ENCODE assay signal across 15 cellular contexts in the genomic region with DNA sequence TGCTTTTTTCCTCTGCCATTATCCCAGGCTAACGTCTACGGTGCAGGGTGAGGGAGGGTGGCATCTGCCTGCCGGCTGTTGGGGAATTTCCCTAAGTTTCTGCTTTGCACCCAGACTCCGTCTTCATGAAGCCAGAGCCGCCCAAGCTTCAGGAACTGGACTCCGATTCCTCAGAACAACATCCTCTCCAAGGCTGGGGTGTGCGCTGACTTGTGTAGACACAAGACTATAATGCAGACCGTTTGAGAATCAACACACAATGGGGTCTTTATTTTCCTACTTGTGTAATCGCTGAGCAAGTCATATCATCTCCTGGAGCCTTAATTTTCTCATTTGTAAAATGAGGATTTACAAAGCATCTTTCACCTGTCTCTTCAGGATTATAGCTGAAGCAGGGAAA.
DNase-seq lines count a peak whose midpoint lies in the region; ATAC-seq and TF ChIP-seq lines count a peak whose summit lies in the region.
"Had no signal": no experiment of that assay in that cellular context is flagged by ENCODE, and none has a peak within 500 bp of the region (broad histone marks: within the 10 kb centered on the region; RNA-seq: fewer than 3 reads in every experiment).

No MANE protein-coding gene starts in this region.

- peaks cover 6% of the 10 kb centered on the region for H3K9me3 Mint-ChIP-seq in osteocyte (ENCODE audit: unreplicated experiment)
- no peaks in the 10 kb centered on the region for H3K9me3 Mint-ChIP-seq in activated naive CD4-positive, alpha-beta T cell treated with anti-CD3 and anti-CD28 coated beads, Interleukin-2, amount 10 ng/mL, durations not matched to agents 7 days and 5 days
- H3K9me3 Mint-ChIP-seq: activated CD4-positive, alpha-beta T cell treated with anti-CD3 and anti-CD28 coated beads, Interleukin-2, amount 10 ng/mL, durations not matched to agents 24 days and 14 days had no signal

- CTCF ChIA-PET in activated naive CD4-positive, alpha-beta T cell treated with anti-CD3 and anti-CD28 coated beads, Interleukin-2, amount 10 ng/mL, durations not matched to agents 7 days and 5 days (lab: Charles Lee), result interaction anchor here (1.0 kb wide), 1 partner anchor 60 kb away, joined by 4 read pairs; no protein-coding TSS in a partner anchor

- peak overlapping the region; percentile 83 for H3K9ac ChIP-seq in adipocyte (ENCODE audit: low read length)

- no peak for TF ChIP-seq CTCF in osteocyte (IDR thresholded peaks at IDR 0.05)

- no peak overlapping the region for H3K4me3 Mint-ChIP-seq in osteocyte (ENCODE audit: unreplicated experiment)
- H3K4me3 Mint-ChIP-seq in activated naive CD4-positive, alpha-beta T cell treated with anti-CD3 and anti-CD28 coated beads, Interleukin-2, amount 10 ng/mL, durations not matched to agents 7 days and 5 days, result no peak overlapping the region
- H3K4me3 Mint-ChIP-seq: activated CD4-positive, alpha-beta T cell treated with anti-CD3 and anti-CD28 coated beads, Interleukin-2, amount 10 ng/mL, durations not matched to agents 24 days and 14 days; activated naive CD4-positive, alpha-beta T cell treated with anti-CD3 and anti-CD28 coated beads, Interleukin-2, amount 50 U/mL, for 24 hours; nephron progenitor cell had no signal

- peaks cover 49% of the 10 kb centered on the region for H3K4me1 Mint-ChIP-seq in osteocyte (ENCODE audit: unreplicated experiment)
- H3K4me1 Mint-ChIP-seq in activated naive CD4-positive, alpha-beta T cell treated with anti-CD3 and anti-CD28 coated beads, Interleukin-2, amount 10 ng/mL, durations not matched to agents 7 days and 5 days, result no peaks in the 10 kb centered on the region
- H3K4me1 Mint-ChIP-seq: activated naive CD4-positive, alpha-beta T cell treated with anti-CD3 and anti-CD28 coated beads, Interleukin-2, amount 50 U/mL, for 24 hours had no signal

- peak overlapping the region; percentile 89 for H3K27ac ChIP-seq in ACC112 (ENCODE audit: low read depth, low read length)
- H3K27ac ChIP-seq: SK-N-MC had no signal

- H3K27ac Mint-ChIP-seq in osteocyte (ENCODE audit: unreplicated experiment), result peak overlapping the region; percentile 97
- no peak overlapping the region for H3K27ac Mint-ChIP-seq in activated naive CD4-positive, alpha-beta T cell treated with anti-CD3 and anti-CD28 coated beads, Interleukin-2, amount 10 ng/mL, durations not matched to agents 7 days and 5 days
- H3K27ac Mint-ChIP-seq: activated CD4-positive, alpha-beta T cell treated with anti-CD3 and anti-CD28 coated beads, Interleukin-2, amount 10 ng/mL, durations not matched to agents 24 days and 14 days; activated naive CD4-positive, alpha-beta T cell treated with anti-CD3 and anti-CD28 coated beads, Interleukin-2, amount 50 U/mL, for 24 hours; nephron progenitor cell had no signal

- H3K27me3 ChIP-seq in ACC112 (ENCODE audit: insufficient read depth, low read length) (no peaks in the 10 kb centered on the region), adipocyte (replicated peaks; ENCODE audit: control insufficient read depth, insufficient read depth, low read length) (no peaks in the 10 kb centered on the region)
- H3K27me3 ChIP-seq: upper lobe of left lung had no signal

- H3K79me2 ChIP-seq in ACC112 (ENCODE audit: control insufficient read depth, insufficient read depth, low read length, unreplicated experiment), result no peaks in the 10 kb centered on the region

- H3K27me3 Mint-ChIP-seq in osteocyte (ENCODE audit: unreplicated experiment), result no peaks in the 10 kb centered on the region
- no peaks in the 10 kb centered on the region for H3K27me3 Mint-ChIP-seq in activated naive CD4-positive, alpha-beta T cell treated with anti-CD3 and anti-CD28 coated beads, Interleukin-2, amount 10 ng/mL, durations not matched to agents 7 days and 5 days
- H3K27me3 Mint-ChIP-seq: activated CD4-positive, alpha-beta T cell treated with anti-CD3 and anti-CD28 coated beads, Interleukin-2, amount 10 ng/mL, durations not matched to agents 24 days and 14 days had no signal

- peaks cover 10% of the 10 kb centered on the region for H3K36me3 Mint-ChIP-seq in osteocyte (ENCODE audit: unreplicated experiment)
- H3K36me3 Mint-ChIP-seq in activated naive CD4-positive, alpha-beta T cell treated with anti-CD3 and anti-CD28 coated beads, Interleukin-2, amount 10 ng/mL, durations not matched to agents 7 days and 5 days, result no peaks in the 10 kb centered on the region

- peak overlapping the region; percentile 65 for H3K4me3 ChIP-seq in ACC112 (ENCODE audit: low read depth, low read length)
- peak overlapping the region; percentile 75 for H3K4me3 ChIP-seq in adipocyte (ENCODE audit: low read length)
- H3K4me3 ChIP-seq: SK-N-MC, upper lobe of left lung had no signal

- no peaks in the 10 kb centered on the region for H3K9me3 ChIP-seq in adipocyte (ENCODE audit: control insufficient read depth, low read length)
- H3K9me3 ChIP-seq: upper lobe of left lung had no signal

- DNase-seq in adipocyte (ENCODE audit: low read depth) (peak; percentile 40), globus pallidus (ENCODE audit: low spot score) (peak; percentile 74), osteocyte (ENCODE audit: extremely low spot score, unreplicated experiment) (no peak)
- no peak for DNase-seq in central memory CD4-positive, alpha-beta T cell
- DNase-seq in activated naive CD4-positive, alpha-beta T cell treated with anti-CD3 and anti-CD28 coated beads, Interleukin-2, amount 10 ng/mL, durations not matched to agents 7 days and 5 days, result no peak
- DNase-seq: activated CD4-positive, alpha-beta T cell treated with anti-CD3 and anti-CD28 coated beads, Interleukin-2, amount 10 ng/mL, durations not matched to agents 24 days and 14 days; effector memory CD4-positive, alpha-beta T cell; KG1; nephron progenitor cell; upper lobe of left lung had no signal

- H3K4me1 ChIP-seq in ACC112 (ENCODE audit: control insufficient read depth, insufficient read depth, low read length, unreplicated experiment), result peaks cover 31% of the 10 kb centered on the region
- peaks cover 28% of the 10 kb centered on the region for H3K4me1 ChIP-seq in adipocyte (ENCODE audit: control insufficient read depth, insufficient read depth, low read length)

- peak overlapping the region; percentile 90 for H2AFZ ChIP-seq in ACC112 (ENCODE audit: low read length, unreplicated experiment)

- ATAC-seq in GM21423 (IDR thresholded peaks at IDR 0.05; ENCODE audit: unreplicated experiment) (no peak), HG03432 (IDR thresholded peaks at IDR 0.05; ENCODE audit: unreplicated experiment) (no peak)

- no peaks in the 10 kb centered on the region for H3K36me3 ChIP-seq in ACC112 (ENCODE audit: insufficient read depth, low read length)
- no peaks in the 10 kb centered on the region for H3K36me3 ChIP-seq in adipocyte (ENCODE audit: control insufficient read depth, insufficient read depth, low read length, severe bottlenecking)
- H3K36me3 ChIP-seq: upper lobe of left lung had no signal

Comparison
In these comparisons a context has a peak if more than half of its experiments do, and no peak if none do; other contexts are left out.
1. DNase-seq: peak in adipocyte (single experiment) and globus pallidus (single experiment); none in osteocyte (single experiment), central memory CD4-positive, alpha-beta T cell (single experiment) and activated naive CD4-positive, alpha-beta T cell treated with anti-CD3 and anti-CD28 coated beads, Interleukin-2, amount 10 ng/mL, durations not matched to agents 7 days and 5 days (single experiment).